Comparison of ENCODE assay signal across 2 cellular contexts in genomic region chr16:88459366-88460055, GRCh38.
TF ChIP-seq lines count a peak whose summit lies in the region.

No MANE protein-coding gene starts in this region.

TF ChIP-seq in IMR-90, 13 proteins besides CTCF, POLR2A, EP300 and RAD21:
- TF ChIP-seq MAZ (IDR thresholded peaks at IDR 0.05; ENCODE audit: borderline replicate concordance, low read depth, low read length) (no peak), CEBPB (IDR thresholded peaks at IDR 0.05; ENCODE audit: low read depth, low read length) (0 out of 2 replicates have a peak, but pooled peaks have one; percentile 14)

TF ChIP-seq in K562, 482 proteins besides CTCF, POLR2A, EP300 and RAD21:
- TF ChIP-seq SMARCA4 (IDR thresholded peaks at IDR 0.05) (no peak), MEIS2 (IDR thresholded peaks at IDR 0.05; ENCODE audit: partially characterized antibody) (peak; percentile 16), KDM1A (IDR thresholded peaks at IDR 0.05) (peak in 1 of 2 experiments; percentile 45; a peak in 1 of 4 replicates), PKNOX1 (IDR thresholded peaks at IDR 0.05) (0 out of 2 replicates have a peak, but pooled peaks have one; percentile 3), THRB (CRISPR knock-in tag; conservative IDR thresholded peaks at IDR 0.05) (0 out of 2 replicates have a peak, but pooled peaks have one; percentile 20), HDAC2 (IDR thresholded peaks at IDR 0.05) (no peak), VEZF1 (CRISPR knock-in tag; IDR thresholded peaks at IDR 0.05) (peak; percentile 72), EGR1 (conservative IDR thresholded peaks at IDR 0.05) (peak; percentile 30; the same call in 1 of the 2 replicates), ZNF263 (CRISPR knock-in tag; IDR thresholded peaks at IDR 0.05; ENCODE audit: borderline replicate concordance) (peak; percentile 99)
